Comparison of ENCODE assay signal across 14 cellular contexts in the genomic region with DNA sequence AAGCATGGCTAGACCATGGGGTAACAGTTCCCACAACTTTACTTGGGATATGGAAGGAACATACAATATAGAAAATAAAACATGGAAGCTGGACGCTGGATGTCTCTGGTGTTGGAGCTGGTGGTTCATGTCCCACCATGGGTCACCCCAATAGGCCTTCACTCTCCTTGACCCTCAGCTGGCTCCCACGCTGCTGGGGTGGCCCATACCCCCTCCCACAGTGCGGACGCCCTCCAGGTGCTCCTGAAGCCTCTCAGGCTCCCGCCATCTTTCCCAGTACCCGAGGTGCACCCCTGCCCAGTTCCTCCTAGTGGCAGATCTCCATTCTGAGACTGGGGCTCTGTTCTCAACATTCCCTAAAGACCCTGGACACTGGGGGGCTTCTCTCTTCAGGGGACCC. TPM values are rescaled to one million over a fixed set of nuclear protein-coding genes. Genes with fewer than 3 reads are reported as not detected.
A peak's percentile ranks its signal among the peaks of the same experiment; 100 is the strongest.
DNase-seq lines count a peak whose midpoint lies in the region; ATAC-seq and TF ChIP-seq lines count a peak whose summit lies in the region.
"Had no signal": no experiment of that assay in that cellular context is flagged by ENCODE, and none has a peak within 500 bp of the region (broad histone marks: within the 10 kb centered on the region; RNA-seq: fewer than 3 reads in every experiment).

No MANE protein-coding gene starts in this region.

- H3K36me3 ChIP-seq in left lung, result no peaks in the 10 kb centered on the region
- no peaks in the 10 kb centered on the region for H3K36me3 ChIP-seq in rectal smooth muscle tissue (ENCODE audit: control insufficient read depth, insufficient read depth, low read length)

- peak overlapping the region; percentile 79 to 81 for H3K27ac ChIP-seq in left lung
- H3K27ac ChIP-seq in rectal smooth muscle tissue (ENCODE audit: low read depth, low read length), result peak overlapping the region; percentile 97

- no peak overlapping the region for H3K4me3 Mint-ChIP-seq in stimulated activated naive CD8-positive, alpha-beta T cell treated with anti-CD3 and anti-CD28 coated beads, Interleukin-15, amount 100 ng/mL, for 72 hours

- H3K9me3 Mint-ChIP-seq in stimulated activated naive CD8-positive, alpha-beta T cell treated with anti-CD3 and anti-CD28 coated beads, Interleukin-15, amount 100 ng/mL, for 72 hours, result peaks cover 13 to 26% of the 10 kb centered on the region in 2 donors

- no peaks in the 10 kb centered on the region for H3K27me3 Mint-ChIP-seq in stimulated activated naive CD8-positive, alpha-beta T cell treated with anti-CD3 and anti-CD28 coated beads, Interleukin-15, amount 100 ng/mL, for 72 hours

- H3K27ac Mint-ChIP-seq in stimulated activated naive CD8-positive, alpha-beta T cell treated with anti-CD3 and anti-CD28 coated beads, Interleukin-15, amount 100 ng/mL, for 72 hours, result peak overlapping the region; percentile 30 to 45

- no peak for TF ChIP-seq CTCF in left lung (IDR thresholded peaks at IDR 0.05)

- H3K4me1 ChIP-seq in left lung (peaks cover 0 to 2% of the 10 kb centered on the region in 2 donors), rectal smooth muscle tissue (ENCODE audit: control insufficient read depth, insufficient read depth, low read length) (peaks cover 30% of the 10 kb centered on the region)

- H3K4me1 Mint-ChIP-seq in stimulated activated naive CD8-positive, alpha-beta T cell treated with anti-CD3 and anti-CD28 coated beads, Interleukin-15, amount 100 ng/mL, for 72 hours, result peaks cover 16% of the 10 kb centered on the region

- H3K9me3 ChIP-seq in left lung, result peaks cover 0 to 14% of the 10 kb centered on the region in 2 donors

- intact Hi-C loops in left lung (cut with DNase I), result no loop called here

- no peak overlapping the region for H3K4me3 ChIP-seq in left lung
- H3K4me3 ChIP-seq in rectal smooth muscle tissue (ENCODE audit: low read length), result no peak overlapping the region

- H3K27me3 ChIP-seq in left lung (no peaks in the 10 kb centered on the region), rectal smooth muscle tissue (ENCODE audit: control insufficient read depth, insufficient read depth, low read length) (no peaks in the 10 kb centered on the region)

- no peak for ATAC-seq in stimulated activated naive CD8-positive, alpha-beta T cell treated with anti-CD3 and anti-CD28 coated beads, Interleukin-15, amount 100 ng/mL, for 72 hours
- no peak for ATAC-seq in stimulated activated naive CD8-positive, alpha-beta T cell treated with anti-CD3 and anti-CD28 coated beads, Interleukin-15, Interleukin-2, amounts not matched to agents 100 U/mL and 50 U/mL, for 24 hours
- ATAC-seq in left lung, result no peak
- ATAC-seq in HG02885 (IDR thresholded peaks at IDR 0.05; ENCODE audit: poor library complexity, unreplicated experiment), result no peak

- no peak for DNase-seq in stimulated activated naive CD8-positive, alpha-beta T cell treated with anti-CD3 and anti-CD28 coated beads, Interleukin-15, amount 100 ng/mL, for 72 hours
- no peak for DNase-seq in stimulated activated naive CD8-positive, alpha-beta T cell treated with anti-CD3 and anti-CD28 coated beads, Interleukin-15, Interleukin-2, amounts not matched to agents 100 U/mL and 50 U/mL, for 24 hours
- DNase-seq in left lung, result no peak
- DNase-seq in NCI-H187 (lab: John Stamatoyannopoulos, UW), result no peak
- DNase-seq in activated gamma-delta T cell (lab: John Stamatoyannopoulos, UW), result no peak
- no peak for DNase-seq in HT-29 (ENCODE audit: low spot score)
- DNase-seq: activated T-cell treated with anti-CD3 and anti-CD28 coated beads for 4 hours, NCI-H1048 had no signal

- no peak overlapping the region for H3K9ac ChIP-seq in rectal smooth muscle tissue (ENCODE audit: low read length)

RNA-seq across cellular contexts. Expression of a gene that starts 5.8 kb away (rescaled TPM):
- total RNA-seq in left lung, result under 1 TPM in 1 of 2 donors, not detected in 1; 0.34 TPM
- total RNA-seq in HT-29 (2014; rRNA removed; shearing (Covaris generic)), result not detected in 2 replicates
- total RNA-seq: epithelial cell of proximal tubule, HT1080, SK-MEL-5 had no signal

RNA-seq across cellular contexts. Expression of a gene that starts 29.9 kb away (rescaled TPM):
- not detected for total RNA-seq in left lung
- not detected in 2 replicates for total RNA-seq in HT-29 (2014; rRNA removed; shearing (Covaris generic))
- total RNA-seq: HT1080, SK-MEL-5, subcutaneous adipose tissue had no signal
